ENCODE assay signal across 7 cellular contexts in genomic region chr15:73994419-73994883, GRCh38. TPM values are rescaled to one million over a fixed set of nuclear protein-coding genes. Genes with fewer than 3 reads are reported as not detected.
DNase-seq lines count a peak whose midpoint lies in the region; ATAC-seq, FAIRE-seq and TF ChIP-seq lines count a peak whose summit lies in the region.

A gene with protein sequence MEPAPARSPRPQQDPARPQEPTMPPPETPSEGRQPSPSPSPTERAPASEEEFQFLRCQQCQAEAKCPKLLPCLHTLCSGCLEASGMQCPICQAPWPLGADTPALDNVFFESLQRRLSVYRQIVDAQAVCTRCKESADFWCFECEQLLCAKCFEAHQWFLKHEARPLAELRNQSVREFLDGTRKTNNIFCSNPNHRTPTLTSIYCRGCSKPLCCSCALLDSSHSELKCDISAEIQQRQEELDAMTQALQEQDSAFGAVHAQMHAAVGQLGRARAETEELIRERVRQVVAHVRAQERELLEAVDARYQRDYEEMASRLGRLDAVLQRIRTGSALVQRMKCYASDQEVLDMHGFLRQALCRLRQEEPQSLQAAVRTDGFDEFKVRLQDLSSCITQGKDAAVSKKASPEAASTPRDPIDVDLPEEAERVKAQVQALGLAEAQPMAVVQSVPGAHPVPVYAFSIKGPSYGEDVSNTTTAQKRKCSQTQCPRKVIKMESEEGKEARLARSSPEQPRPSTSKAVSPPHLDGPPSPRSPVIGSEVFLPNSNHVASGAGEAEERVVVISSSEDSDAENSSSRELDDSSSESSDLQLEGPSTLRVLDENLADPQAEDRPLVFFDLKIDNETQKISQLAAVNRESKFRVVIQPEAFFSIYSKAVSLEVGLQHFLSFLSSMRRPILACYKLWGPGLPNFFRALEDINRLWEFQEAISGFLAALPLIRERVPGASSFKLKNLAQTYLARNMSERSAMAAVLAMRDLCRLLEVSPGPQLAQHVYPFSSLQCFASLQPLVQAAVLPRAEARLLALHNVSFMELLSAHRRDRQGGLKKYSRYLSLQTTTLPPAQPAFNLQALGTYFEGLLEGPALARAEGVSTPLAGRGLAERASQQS (plus strand): TSS chr15:73994716. CDS start chr15:73994813, 97 bp downstream.

- ATAC-seq in GM18511 (IDR thresholded peaks at IDR 0.05; ENCODE audit: unreplicated experiment) (peak; percentile 83), HG03045 (IDR thresholded peaks at IDR 0.05; ENCODE audit: unreplicated experiment) (peak; percentile 72), body of pancreas (peak; percentile 84)

- H3K36me3 ChIP-seq in body of pancreas (replicated peaks in 1 of 2; ENCODE audit: insufficient read depth in 1 of 2, low read depth in 2 of 2) = no peaks in the 10 kb centered on the region
- H3K36me3 ChIP-seq in sigmoid colon = peaks cover 0 to 17% (median 11%) of the 10 kb centered on the region in 4 donors

- 0% methylated on average over 18 to 25 of the region's 26 CpGs for WGBS in body of pancreas, 2 donors
- WGBS in sigmoid colon, 2 donors = 1% methylated on average over 26 of the region's 26 CpGs

- peak; percentile 73 for FAIRE-seq in TTC549 (lab: Jason Lieb, UNC)

- no peaks in the 10 kb centered on the region for H3K9me3 ChIP-seq in body of pancreas
- no peaks in the 10 kb centered on the region for H3K9me3 ChIP-seq in sigmoid colon

- H3K4me3 ChIP-seq in body of pancreas = peak within 1 kb of the TSS; percentile 59 to 68
- H3K4me3 ChIP-seq in sigmoid colon = peak within 1 kb of the TSS; percentile 70 to 93 (median 85)

- intact Hi-C loops in body of pancreas (cut with DNase I) = no loop called here
- intact Hi-C loops in sigmoid colon (cut with DNase I) = loop anchor here (5.0 to 10.0 kb wide), 3 partner anchors 53 to 1520 kb away; partner anchors contain the start of genes ARIH1 and SIN3A

- no peaks in the 10 kb centered on the region for H3K27me3 ChIP-seq in body of pancreas
- H3K27me3 ChIP-seq in sigmoid colon = no peaks in the 10 kb centered on the region

- peaks cover 58% of the 10 kb centered on the region for H3K4me1 ChIP-seq in body of pancreas
- H3K4me1 ChIP-seq in sigmoid colon = peaks cover 0 to 87% (median 73%) of the 10 kb centered on the region in 4 donors

- TF ChIP-seq POLR2A in body of pancreas (IDR thresholded peaks at IDR 0.05) = peak; percentile 10 to 64 (median 56)
- peak; percentile 35 to 63 for TF ChIP-seq POLR2A in sigmoid colon (IDR thresholded peaks at IDR 0.05)

- TF ChIP-seq EP300 in sigmoid colon (IDR thresholded peaks at IDR 0.05) = peak in 1 of 4 donors; percentile 37

- peak; percentile 61 for DNase-seq in NCI-H2107 (lab: John Stamatoyannopoulos, UW)
- DNase-seq in body of pancreas = peak; percentile 95 to 98 (median 97)
- peak; percentile 83 for DNase-seq in iPS DF 19.7 (ENCODE audit: low read depth, low spot score)
- DNase-seq in sigmoid colon = peak; percentile 99

- TF ChIP-seq CTCF in body of pancreas (IDR thresholded peaks at IDR 0.05) (peak in 1 of 7 experiments; percentile 23), sigmoid colon (IDR thresholded peaks at IDR 0.05) (no peak)

- H3K27ac ChIP-seq in body of pancreas (peak within 1 kb of the TSS; percentile 66 to 87 (median 80)), sigmoid colon (peak within 1 kb of the TSS; percentile 92 to 95 (median 94))

RNA-seq across cellular contexts. Expression of the gene that starts here (rescaled TPM):
- total RNA-seq in body of pancreas = 10 to 100 TPM; 27.8 to 38.2 TPM
- 100 to 1,000 TPM in 1 of 4 donors, 10 to 100 TPM in 3; 43.3 to 129 (median 60.0) TPM for total RNA-seq in sigmoid colon
- 10 to 100 TPM in 1 of 3 donors, 1 to 10 TPM in 2; 9.6 to 36.4 (median 9.7) TPM for polyA plus RNA-seq in sigmoid colon

Comparison
In these comparisons a context has a peak if more than half of its experiments do, and no peak if none do; other contexts are left out.
1. Peak in every context shown above with its lines: DNase-seq, ATAC-seq, H3K4me3 ChIP-seq and H3K27ac ChIP-seq.